Comparison of ENCODE assay signal across 20 cellular contexts in the genomic region with DNA sequence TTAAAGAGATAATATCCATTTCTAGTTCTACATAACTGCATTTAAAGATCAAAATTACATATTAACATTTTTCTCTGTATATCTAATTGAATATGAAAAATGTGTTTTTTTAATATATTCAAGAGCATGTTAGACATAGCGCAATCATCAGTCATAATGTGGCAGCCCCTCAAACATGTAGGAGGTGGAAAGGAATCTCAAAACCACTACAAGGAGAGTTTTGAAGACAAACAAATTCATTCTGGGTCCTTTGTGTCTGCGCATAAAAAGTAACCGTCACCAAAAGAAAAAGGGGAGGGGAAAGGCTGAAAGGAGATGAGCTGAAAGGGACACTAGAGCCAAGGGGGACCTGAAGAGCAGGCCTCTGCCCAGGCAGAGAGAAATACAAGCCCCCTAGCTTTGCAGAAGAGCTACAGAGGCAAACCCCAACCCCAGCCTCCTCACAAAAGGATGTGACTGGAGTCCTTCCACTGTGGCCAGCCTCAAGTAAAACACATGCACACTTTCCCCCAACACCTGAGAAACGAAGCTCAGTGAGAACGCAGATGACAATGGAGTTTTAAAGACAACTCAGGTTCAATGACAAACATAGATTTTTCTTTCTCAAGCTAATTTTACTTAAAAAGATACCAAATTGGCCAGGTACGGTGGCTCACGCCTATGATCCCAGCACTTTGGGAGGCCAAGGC.
DNase-seq lines count a peak whose midpoint lies in the region; ATAC-seq, FAIRE-seq and TF ChIP-seq lines count a peak whose summit lies in the region.
"Had no signal": no experiment of that assay in that cellular context is flagged by ENCODE, and none has a peak within 500 bp of the region (broad histone marks: within the 10 kb centered on the region; RNA-seq: fewer than 3 reads in every experiment).

No MANE protein-coding gene starts in this region.

- no peaks in the 10 kb centered on the region for H3K9me3 ChIP-seq in CD4-positive, alpha-beta T cell (ENCODE audit: control insufficient read depth, low read length)
- H3K9me3 ChIP-seq in adipocyte (ENCODE audit: control insufficient read depth, low read length) (no peaks in the 10 kb centered on the region), neuronal stem cell (replicated peaks in 1 of 2; ENCODE audit: control insufficient read depth in 2 of 2, insufficient read depth in 1 of 2, low read depth in 1 of 2, low read length in 2 of 2) (no peaks in the 10 kb centered on the region), upper lobe of right lung (no peaks in the 10 kb centered on the region)
- H3K9me3 ChIP-seq: SJSA1 had no signal

- H3K9ac ChIP-seq in adipocyte (ENCODE audit: low read length) (no peak overlapping the region), neuronal stem cell (ENCODE audit: low read depth, low read length, poor library complexity) (no peak overlapping the region)

- H4K91ac ChIP-seq in neuronal stem cell (ENCODE audit: low read depth, low read length, poor library complexity): no peak overlapping the region

- no peak for ATAC-seq in CD4-positive, alpha-beta T cell (ENCODE audit: poor library complexity)
- ATAC-seq in HG02938 (IDR thresholded peaks at IDR 0.05; ENCODE audit: unreplicated experiment): no peak
- no peak for ATAC-seq in upper lobe of right lung
- ATAC-seq: esophagus mucosa, left lobe of liver had no signal

- H3K36me3 ChIP-seq in adipocyte (ENCODE audit: control insufficient read depth, insufficient read depth, low read length, severe bottlenecking) (no peaks in the 10 kb centered on the region), neuronal stem cell (replicated peaks in 1 of 2; ENCODE audit: control insufficient read depth in 2 of 2, insufficient read depth in 2 of 2, low read length in 2 of 2) (peaks cover 0 to 2% of the 10 kb centered on the region in 2 donors), upper lobe of right lung (no peaks in the 10 kb centered on the region)

- H3K23ac ChIP-seq in neuronal stem cell (ENCODE audit: low read depth, low read length, poor library complexity): no peak overlapping the region

- CTCF ChIA-PET in CD4-positive, alpha-beta T cell (lab: Charles Lee): no interaction called here

- no peak overlapping the region for H3K4me3 Mint-ChIP-seq in CD4-positive, alpha-beta T cell

- H3K4ac ChIP-seq in neuronal stem cell (ENCODE audit: low read length): no peak overlapping the region

- H2AFZ ChIP-seq in neuronal stem cell (ENCODE audit: low read length): no peak overlapping the region
- H2AFZ ChIP-seq: PC-9 had no signal

- H3K4me3 ChIP-seq in adipocyte (ENCODE audit: low read length): no peak overlapping the region
- H3K4me3 ChIP-seq in neuronal stem cell (ENCODE audit: low read length in 2 of 2): no peak overlapping the region
- no peak overlapping the region for H3K4me3 ChIP-seq in upper lobe of right lung
- H3K4me3 ChIP-seq: PC-9, SJSA1 had no signal

- TF ChIP-seq CTCF in CD4-positive, alpha-beta T cell (IDR thresholded peaks at IDR 0.05): no peak
- no peak for TF ChIP-seq CTCF in upper lobe of right lung (IDR thresholded peaks at IDR 0.05)

- no peaks in the 10 kb centered on the region for H3K9me3 Mint-ChIP-seq in CD4-positive, alpha-beta T cell
- H3K9me3 Mint-ChIP-seq: central memory CD8-positive, alpha-beta T cell had no signal

- no peak overlapping the region for H3K14ac ChIP-seq in neuronal stem cell (ENCODE audit: low read length)

- H2AK5ac ChIP-seq in neuronal stem cell (ENCODE audit: low read depth, low read length): no peak overlapping the region

- H3K27me3 Mint-ChIP-seq in CD4-positive, alpha-beta T cell: no peaks in the 10 kb centered on the region
- H3K27me3 Mint-ChIP-seq: central memory CD8-positive, alpha-beta T cell; progenitor cell of endocrine pancreas had no signal

- POLR2A ChIA-PET in CD4-positive, alpha-beta T cell (lab: Charles Lee): no interaction called here

- H3K4me1 ChIP-seq in adipocyte (ENCODE audit: control insufficient read depth, insufficient read depth, low read length) (peaks cover 27% of the 10 kb centered on the region), neuronal stem cell (ENCODE audit: control insufficient read depth in 2 of 2, insufficient read depth in 1 of 2, low read depth in 1 of 2, low read length in 2 of 2) (peaks cover 3 to 20% of the 10 kb centered on the region in 2 donors), upper lobe of right lung (peaks cover 19% of the 10 kb centered on the region)

- H3K79me1 ChIP-seq in neuronal stem cell (ENCODE audit: low read depth, low read length): peaks cover 3% of the 10 kb centered on the region

- H3K27ac Mint-ChIP-seq in CD4-positive, alpha-beta T cell: peak overlapping the region; percentile 54
- H3K27ac Mint-ChIP-seq: progenitor cell of endocrine pancreas had no signal

- no peak overlapping the region for H4K8ac ChIP-seq in neuronal stem cell (ENCODE audit: low read depth, low read length)

- intact Hi-C loops in CD4-positive, alpha-beta T cell (cut with DNase I, micrococcal nuclease): no loop called here
- intact Hi-C loops in upper lobe of right lung (cut with DNase I): no loop called here

- peaks cover 48% of the 10 kb centered on the region for H3K4me1 Mint-ChIP-seq in CD4-positive, alpha-beta T cell (ENCODE audit: low read depth)

- H2BK5ac ChIP-seq in neuronal stem cell (ENCODE audit: low read length): no peak overlapping the region

- no peak overlapping the region for H2BK120ac ChIP-seq in neuronal stem cell (ENCODE audit: low read depth, low read length)

- no peak overlapping the region for H3K27ac ChIP-seq in CD4-positive, alpha-beta T cell (ENCODE audit: low read depth, low read length)
- H3K27ac ChIP-seq in neuronal stem cell (replicated peaks; ENCODE audit: low read length) (peak overlapping the region; percentile 6), upper lobe of right lung (no peak overlapping the region)
- H3K27ac ChIP-seq: PC-9, SJSA1 had no signal

- H3K36me3 Mint-ChIP-seq in CD4-positive, alpha-beta T cell (ENCODE audit: low read depth): peaks cover under 1% of the 10 kb centered on the region

- DNase-seq in CD4-positive, alpha-beta T cell: no peak
- no peak for DNase-seq in GM19239 (ENCODE audit: insufficient read length, low spot score)
- DNase-seq in adipocyte (ENCODE audit: low read depth): peak; percentile 39
- no peak for DNase-seq in neuronal stem cell (ENCODE audit: low spot score)
- DNase-seq in central memory CD4-positive, alpha-beta T cell: no peak
- DNase-seq in upper lobe of right lung: no peak
- DNase-seq: activated CD4-positive, CD25-positive, alpha-beta regulatory T cell treated with anti-CD3 and anti-CD28 coated beads, Interleukin-2, amount 50 U/mL, for 72 hours; amniotic stem cell; Karpas-422; NCI-H1092 treated with DMSO at 0.1 percent for 48 hours; PC-9; stimulated activated CD4-positive, alpha-beta T cell treated with anti-CD3 and anti-CD28 coated beads, Interleukin-2, amount 100 ng/mL, for 48 hours; substantia nigra; T1000 had no signal

- no peak overlapping the region for H3K4me2 ChIP-seq in neuronal stem cell (ENCODE audit: insufficient read depth, low read length, poor library complexity, severe bottlenecking)
- H3K4me2 ChIP-seq: PC-9 had no signal

- no peak overlapping the region for H2BK12ac ChIP-seq in neuronal stem cell (ENCODE audit: low read length)

- no peaks in the 10 kb centered on the region for H3K27me3 ChIP-seq in CD4-positive, alpha-beta T cell (ENCODE audit: control insufficient read depth, insufficient read depth, low read length)
- H3K27me3 ChIP-seq in adipocyte (replicated peaks; ENCODE audit: control insufficient read depth, insufficient read depth, low read length) (no peaks in the 10 kb centered on the region), neuronal stem cell (ENCODE audit: control insufficient read depth in 3 of 3, insufficient read depth in 3 of 3, low read depth in 1 of 3, low read length in 3 of 3) (no peaks in the 10 kb centered on the region), upper lobe of right lung (no peaks in the 10 kb centered on the region)
- H3K27me3 ChIP-seq: SJSA1 had no signal

- H3K18ac ChIP-seq in neuronal stem cell (ENCODE audit: low read length): no peak overlapping the region

- FAIRE-seq in GM19239 (lab: Jason Lieb, UNC): peak; percentile 26

- no peak overlapping the region for H2BK15ac ChIP-seq in neuronal stem cell (ENCODE audit: low read length)

- no CpG with 5 or more reads among the region's 7 CpGs for WGBS in neuronal stem cell (ENCODE audit: extremely low coverage in 2 of 2, insufficient read length in 2 of 2, insufficient replicate concordance in 1 of 2), 2 donors
